Comparison of ENCODE assay signal across 22 cellular contexts in the genomic region with DNA sequence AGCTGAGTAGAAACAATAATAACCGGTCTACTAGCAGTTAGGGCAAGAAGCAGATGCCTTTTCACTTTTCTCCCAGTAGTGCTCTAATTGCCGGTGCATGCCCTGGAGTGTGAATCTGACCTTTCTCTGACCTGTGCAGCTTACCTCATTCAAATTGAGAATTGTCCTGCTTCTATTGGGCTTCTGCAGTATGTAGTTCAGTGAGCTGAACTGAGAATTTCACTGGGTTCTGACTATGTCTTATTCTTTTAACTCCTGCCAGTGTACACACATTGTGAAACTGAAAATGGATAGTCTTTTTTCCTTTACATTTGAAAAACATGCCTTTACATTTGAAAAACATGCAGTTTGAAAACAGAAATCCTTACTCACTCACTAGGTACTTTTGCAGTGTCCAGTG.
DNase-seq lines count a peak whose midpoint lies in the region; ATAC-seq and TF ChIP-seq lines count a peak whose summit lies in the region.
"Had no signal": no experiment of that assay in that cellular context is flagged by ENCODE, and none has a peak within 500 bp of the region (broad histone marks: within the 10 kb centered on the region; RNA-seq: fewer than 3 reads in every experiment).

No MANE protein-coding gene starts in this region.

- no peaks in the 10 kb centered on the region for H4K20me1 ChIP-seq in MM.1S (ENCODE audit: insufficient read depth, low read length)

- H3K4me2 ChIP-seq in MM.1S (ENCODE audit: low read depth, low read length): no peak overlapping the region
- H3K4me2 ChIP-seq: GM23338 had no signal

- H2AFZ ChIP-seq in MM.1S (ENCODE audit: low read length): no peak overlapping the region
- H2AFZ ChIP-seq: GM23338 had no signal

- no peak for TF ChIP-seq EP300 in transverse colon (IDR thresholded peaks at IDR 0.05; ENCODE audit: low read depth)

- intact Hi-C loops in naive thymus-derived CD4-positive, alpha-beta T cell (cut with micrococcal nuclease): no loop called here
- intact Hi-C loops in transverse colon (cut with DNase I; ENCODE audit: low total_unique reads): no loop called here
- intact Hi-C loops in adrenal gland (cut with DNase I): no loop called here
- intact Hi-C loops in cardiac septum (cut with DNase I): no loop called here

- CTCF ChIA-PET in naive thymus-derived CD4-positive, alpha-beta T cell (lab: Charles Lee): no interaction called here

- H3F3A ChIP-seq in MM.1S (ENCODE audit: insufficient read depth, low read length): no peaks in the 10 kb centered on the region

- POLR2A ChIA-PET in naive thymus-derived CD4-positive, alpha-beta T cell (lab: Charles Lee): no interaction called here

- H3K4me1 ChIP-seq in MM.1S (ENCODE audit: low read length) (no peaks in the 10 kb centered on the region), transverse colon (no peaks in the 10 kb centered on the region), adrenal gland (replicated peaks in 1 of 2) (no peaks in the 10 kb centered on the region)
- no peaks in the 10 kb centered on the region for H3K4me1 ChIP-seq in naive thymus-derived CD4-positive, alpha-beta T cell (ENCODE audit: control insufficient read depth in 2 of 2, insufficient read depth in 2 of 2, low read length in 2 of 2)

- no peaks in the 10 kb centered on the region for H3K27me3 Mint-ChIP-seq in naive thymus-derived CD4-positive, alpha-beta T cell
- H3K27me3 Mint-ChIP-seq: IgD-negative memory B cell had no signal

- no peaks in the 10 kb centered on the region for H3K4me1 Mint-ChIP-seq in naive thymus-derived CD4-positive, alpha-beta T cell
- H3K4me1 Mint-ChIP-seq: GM23338, IgD-negative memory B cell had no signal

- H3K36me3 Mint-ChIP-seq in naive thymus-derived CD4-positive, alpha-beta T cell: no peaks in the 10 kb centered on the region
- H3K36me3 Mint-ChIP-seq: IgD-negative memory B cell had no signal

- no peaks in the 10 kb centered on the region for H3K27me3 ChIP-seq in MM.1S (replicated peaks; ENCODE audit: insufficient read depth, low read length)
- H3K27me3 ChIP-seq in naive thymus-derived CD4-positive, alpha-beta T cell (ENCODE audit: control insufficient read depth in 2 of 2, insufficient read depth in 2 of 2, low read length in 2 of 2): no peaks in the 10 kb centered on the region
- H3K27me3 ChIP-seq in transverse colon: no peaks in the 10 kb centered on the region
- no peaks in the 10 kb centered on the region for H3K27me3 ChIP-seq in adrenal gland

- no peak overlapping the region for H3K27ac ChIP-seq in MM.1S (ENCODE audit: low read length)
- no peak overlapping the region for H3K27ac ChIP-seq in naive thymus-derived CD4-positive, alpha-beta T cell (ENCODE audit: low read depth, low read length)
- H3K27ac ChIP-seq in transverse colon: no peak overlapping the region
- no peak overlapping the region for H3K27ac ChIP-seq in adrenal gland
- H3K27ac ChIP-seq: SK-N-MC had no signal

- in situ Hi-C loops in transverse colon (cut with MboI; ENCODE audit: low pct_ligation_motif_present in 1 of 4, low pct_unique_long_range_greater_than_20kb in 1 of 4, low sequenced_read_pairs in 3 of 4): no loop called here

- no peaks in the 10 kb centered on the region for H3K79me2 ChIP-seq in MM.1S (ENCODE audit: low read length)

- no peak overlapping the region for H3K4me3 Mint-ChIP-seq in naive thymus-derived CD4-positive, alpha-beta T cell
- H3K4me3 Mint-ChIP-seq: GM23338 had no signal

- TF ChIP-seq POLR2A in transverse colon (IDR thresholded peaks at IDR 0.05) (no peak), adrenal gland (IDR thresholded peaks at IDR 0.05) (no peak)

- H3K36me3 ChIP-seq in MM.1S (replicated peaks; ENCODE audit: insufficient read depth, low read length) (no peaks in the 10 kb centered on the region), transverse colon (no peaks in the 10 kb centered on the region), adrenal gland (replicated peaks in 1 of 2) (no peaks in the 10 kb centered on the region)
- no peaks in the 10 kb centered on the region for H3K36me3 ChIP-seq in naive thymus-derived CD4-positive, alpha-beta T cell (ENCODE audit: control insufficient read depth in 2 of 3, insufficient read depth in 3 of 3, low read length in 3 of 3)

- WGBS in transverse colon (ENCODE audit: low coverage in 1 of 2), 2 donors: 73 to 94% methylated on average over 2 of the region's 2 CpGs
- WGBS in adrenal gland, 4 donors: 70 to 92% (median 79%) methylated on average over 2 of the region's 2 CpGs

- no peak for TF ChIP-seq CTCF in MM.1S (IDR thresholded peaks at IDR 0.05; ENCODE audit: low read length)
- TF ChIP-seq CTCF in transverse colon (IDR thresholded peaks at IDR 0.05): no peak
- TF ChIP-seq CTCF in adrenal gland (IDR thresholded peaks at IDR 0.05): no peak

- no peak overlapping the region for H3K9ac ChIP-seq in MM.1S (ENCODE audit: low read length)

- peak; percentile 27 for DNase-seq in MM.1S
- DNase-seq in naive thymus-derived CD4-positive, alpha-beta T cell: no peak
- no peak for DNase-seq in transverse colon
- DNase-seq in adrenal gland: no peak
- DNase-seq in cardiac septum (ENCODE audit: low spot score): no peak
- DNase-seq: ACHN, C1 segment of cervical spinal cord, DMS79, HCEC 1CT, Karpas-422, NCI-H1048, NCI-H1436, NCI-H2029, NCI-H2171 treated with DMSO at 0.1 percent for 48 hours, NCI-H446 treated with DMSO at 0.1 percent for 48 hours, NCI-H69, SHP77 had no signal

- no peaks in the 10 kb centered on the region for H3K9me2 ChIP-seq in MM.1S (replicated peaks; ENCODE audit: insufficient read depth, low read length)

- H3K27ac Mint-ChIP-seq in naive thymus-derived CD4-positive, alpha-beta T cell: no peak overlapping the region
- H3K27ac Mint-ChIP-seq: GM23338, IgD-negative memory B cell had no signal

- no peak overlapping the region for H3K4me3 ChIP-seq in MM.1S (ENCODE audit: low read length)
- H3K4me3 ChIP-seq in naive thymus-derived CD4-positive, alpha-beta T cell (ENCODE audit: low read length): no peak overlapping the region
- no peak overlapping the region for H3K4me3 ChIP-seq in transverse colon
- H3K4me3 ChIP-seq in adrenal gland: no peak overlapping the region
- H3K4me3 ChIP-seq: GM23338, SK-N-MC had no signal

- H3K9me3 Mint-ChIP-seq in naive thymus-derived CD4-positive, alpha-beta T cell: peaks cover 0 to 6% (median 0%) of the 10 kb centered on the region in 11 donors
- H3K9me3 Mint-ChIP-seq: GM23338 had no signal

- H3K9me3 ChIP-seq in MM.1S (replicated peaks; ENCODE audit: insufficient read depth, low read length) (no peaks in the 10 kb centered on the region), transverse colon (no peaks in the 10 kb centered on the region), adrenal gland (replicated peaks in 1 of 3) (no peaks in the 10 kb centered on the region)
- H3K9me3 ChIP-seq in naive thymus-derived CD4-positive, alpha-beta T cell (ENCODE audit: control insufficient read depth in 2 of 3, low read length in 3 of 3): peaks cover 0 to 4% (median 0%) of the 10 kb centered on the region in 3 experiments

- ATAC-seq in GM18867 (IDR thresholded peaks at IDR 0.05; ENCODE audit: unreplicated experiment) (peak; percentile 58), HG02852 (IDR thresholded peaks at IDR 0.05; ENCODE audit: unreplicated experiment) (peak; percentile 81)
- ATAC-seq in naive thymus-derived CD4-positive, alpha-beta T cell: no peak
- ATAC-seq: GM23338 had no signal
